Comparison of ENCODE assay signal across 8 cellular contexts in genomic region chr3:85360742-85361387, GRCh38.
DNase-seq lines count a peak whose midpoint lies in the region; ATAC-seq and TF ChIP-seq lines count a peak whose summit lies in the region.

No MANE protein-coding gene starts in this region.

- peak; percentile 54 for ATAC-seq in GM19467 (IDR thresholded peaks at IDR 0.05; ENCODE audit: unreplicated experiment)
- ATAC-seq in RWPE2 (ENCODE audit: low read depth): peak; percentile 96
- ATAC-seq in CD8-positive, alpha-beta T cell: no peak

- H3K36me3 Mint-ChIP-seq in CD8-positive, alpha-beta T cell: no peaks in the 10 kb centered on the region

- no peaks in the 10 kb centered on the region for H3K27me3 ChIP-seq in RWPE2 (ENCODE audit: insufficient read depth, poor library complexity, severe bottlenecking)
- no peaks in the 10 kb centered on the region for H3K27me3 ChIP-seq in CD8-positive, alpha-beta T cell (ENCODE audit: insufficient read depth, low read length)

- POLR2A ChIA-PET in CD8-positive, alpha-beta T cell (lab: Charles Lee): no interaction called here

- H3K9me3 ChIP-seq in RWPE2 (ENCODE audit: severe bottlenecking): no peaks in the 10 kb centered on the region
- no peaks in the 10 kb centered on the region for H3K9me3 ChIP-seq in CD8-positive, alpha-beta T cell (ENCODE audit: low read length)

- peaks cover 17% of the 10 kb centered on the region for H3K9me3 Mint-ChIP-seq in CD8-positive, alpha-beta T cell

- no peak overlapping the region for H3K4me3 ChIP-seq in RWPE2 (ENCODE audit: severe bottlenecking)
- H3K4me3 ChIP-seq in CD8-positive, alpha-beta T cell (ENCODE audit: low read depth, low read length): no peak overlapping the region

- H3K36me3 ChIP-seq in RWPE2 (ENCODE audit: low read depth): no peaks in the 10 kb centered on the region
- H3K36me3 ChIP-seq in CD8-positive, alpha-beta T cell (ENCODE audit: insufficient read depth, low read length): no peaks in the 10 kb centered on the region

- H3K27ac ChIP-seq in RWPE2 (ENCODE audit: poor library complexity, severe bottlenecking): no peak overlapping the region
- no peak overlapping the region for H3K27ac ChIP-seq in CD8-positive, alpha-beta T cell (ENCODE audit: low read depth, low read length)

- CTCF ChIA-PET in CD8-positive, alpha-beta T cell (lab: Charles Lee): no interaction called here

- TF ChIP-seq CTCF in RWPE2 (IDR thresholded peaks at IDR 0.05; ENCODE audit: poor library complexity, severe bottlenecking): peak; percentile 81
- no peak for TF ChIP-seq CTCF in CD8-positive, alpha-beta T cell (IDR thresholded peaks at IDR 0.05)

- intact Hi-C loops in posterior cingulate gyrus (cut with DNase I): loop anchor here (5.0 kb wide), 1 partner anchor 814 kb away; no protein-coding TSS in a partner anchor
- intact Hi-C loops in CD8-positive, alpha-beta T cell (cut with DNase I, micrococcal nuclease): no loop called here

- H3K4me3 Mint-ChIP-seq in CD8-positive, alpha-beta T cell: no peak overlapping the region

- H3K27ac Mint-ChIP-seq in CD8-positive, alpha-beta T cell: no peak overlapping the region

- H3K27me3 Mint-ChIP-seq in CD8-positive, alpha-beta T cell (ENCODE audit: low read depth): no peaks in the 10 kb centered on the region

- H3K4me1 ChIP-seq in RWPE2 (ENCODE audit: insufficient read depth, poor library complexity, severe bottlenecking): no peaks in the 10 kb centered on the region
- no peaks in the 10 kb centered on the region for H3K4me1 ChIP-seq in CD8-positive, alpha-beta T cell (ENCODE audit: insufficient read depth, low read length)

- no peaks in the 10 kb centered on the region for H3K4me1 Mint-ChIP-seq in CD8-positive, alpha-beta T cell (ENCODE audit: low read depth)

- DNase-seq in COR-L47 (lab: John Stamatoyannopoulos, UW): peak; percentile 22
- DNase-seq in LHCN-M2 (ENCODE audit: low read depth): peak; percentile 3
- DNase-seq in RWPE2 (ENCODE audit: low spot score): no peak
- DNase-seq in fibroblast of the conjunctiva (ENCODE audit: low read depth): peak; percentile 8
- DNase-seq in posterior cingulate gyrus: peak in 9 of 10 donors; percentile 33 to 91 (median 77)
- no peak for DNase-seq in CD8-positive, alpha-beta T cell
- no peak for DNase-seq in AG08396 (ENCODE audit: low spot score)

Comparison
In these comparisons a context has a peak if more than half of its experiments do, and no peak if none do; other contexts are left out.
1. DNase-seq: peak in COR-L47 (single experiment), LHCN-M2 (single experiment), fibroblast of the conjunctiva (single experiment) and posterior cingulate gyrus (9 of 10); none in RWPE2 (single experiment), CD8-positive, alpha-beta T cell (0 of 7) and AG08396 (single experiment).